In the genomic region with DNA sequence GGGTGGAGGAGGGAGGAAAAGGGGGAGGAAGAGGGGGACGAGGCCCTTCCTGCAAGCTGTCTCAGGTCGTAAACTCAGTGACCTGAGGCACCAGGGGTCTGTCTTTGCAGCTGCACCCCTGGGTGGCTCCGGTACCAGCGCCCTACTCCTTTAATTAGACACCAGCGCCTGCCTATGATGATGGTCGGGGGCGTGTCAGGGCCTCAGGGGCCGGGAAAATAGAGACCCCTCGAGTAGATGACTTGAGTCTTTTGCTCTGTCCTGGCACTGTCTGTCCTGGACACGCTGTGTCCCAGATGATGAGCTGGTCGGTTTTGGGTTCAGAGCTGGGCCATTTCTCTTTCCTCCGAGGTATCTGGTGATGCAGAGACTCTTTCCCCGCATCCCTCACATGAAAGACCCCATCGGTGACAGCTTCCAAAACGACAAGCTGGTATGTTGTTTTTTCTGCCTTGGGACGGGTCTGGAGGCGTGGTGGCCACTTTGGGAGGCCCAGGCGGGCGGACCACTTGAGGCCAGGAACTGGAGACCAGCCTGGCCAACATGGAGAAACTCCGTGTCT, we compare ENCODE assay signal across 11 cellular contexts. TPM values are rescaled to one million over a fixed set of nuclear protein-coding genes. Genes with fewer than 3 reads are reported as not detected.
DNase-seq lines count a peak whose midpoint lies in the region; ATAC-seq and TF ChIP-seq lines count a peak whose summit lies in the region.
"Had no signal": no experiment of that assay in that cellular context is flagged by ENCODE, and none has a peak within 500 bp of the region (broad histone marks: within the 10 kb centered on the region; RNA-seq: fewer than 3 reads in every experiment).

No MANE protein-coding gene starts in this region.

- ATAC-seq in GM21737 (IDR thresholded peaks at IDR 0.05; ENCODE audit: unreplicated experiment) (no peak), GM21786 (IDR thresholded peaks at IDR 0.05; ENCODE audit: unreplicated experiment) (no peak)

- H3K4me3 ChIP-seq in HEK293 (ENCODE audit: low read depth, low read length) (no peak overlapping the region), sigmoid colon (no peak overlapping the region)
- H3K4me3 ChIP-seq: HAP-1 had no signal

- no peak overlapping the region for H3K27ac ChIP-seq in HEK293 (ENCODE audit: extremely low read depth, low read depth, low read length)
- peak overlapping the region in 2 of 4 donors; percentile 39 to 49 for H3K27ac ChIP-seq in sigmoid colon

- WGBS in sigmoid colon, 2 donors: 37 to 72% methylated on average over 20 of the region's 20 CpGs

- POLR2A ChIA-PET in activated CD4-positive, alpha-beta memory T cell treated with anti-CD3 and anti-CD28 coated beads, Interleukin-2, amount 10 ng/mL, durations not matched to agents 7 days and 5 days (lab: Charles Lee): no interaction called here
- POLR2A ChIA-PET in activated CD4-positive, alpha-beta memory T cell treated with anti-CD3 and anti-CD28 coated beads for 36 hours (lab: Charles Lee): no interaction called here
- POLR2A ChIA-PET in HEK293 (lab: Yijun Ruan, JAX): no interaction called here

- H3K4me3 Mint-ChIP-seq in activated CD4-positive, alpha-beta memory T cell treated with anti-CD3 and anti-CD28 coated beads, Interleukin-2, amount 10 ng/mL, durations not matched to agents 7 days and 5 days: no peak overlapping the region
- no peak overlapping the region for H3K4me3 Mint-ChIP-seq in activated CD4-positive, alpha-beta memory T cell treated with anti-CD3 and anti-CD28 coated beads for 36 hours
- H3K4me3 Mint-ChIP-seq in dendritic cell treated with granulocyte-macrophage colony-stimulating factor and Interleukin-4, amounts not matched to agents 40 ng/mL and 50 ng/mL, for 4 days: no peak overlapping the region

- no peaks in the 10 kb centered on the region for H3K27me3 Mint-ChIP-seq in activated CD4-positive, alpha-beta memory T cell treated with anti-CD3 and anti-CD28 coated beads, Interleukin-2, amount 10 ng/mL, durations not matched to agents 7 days and 5 days
- H3K27me3 Mint-ChIP-seq in activated CD4-positive, alpha-beta memory T cell treated with anti-CD3 and anti-CD28 coated beads for 36 hours: no peaks in the 10 kb centered on the region
- H3K27me3 Mint-ChIP-seq in dendritic cell treated with granulocyte-macrophage colony-stimulating factor and Interleukin-4, amounts not matched to agents 40 ng/mL and 50 ng/mL, for 4 days: no peaks in the 10 kb centered on the region

- H3K4me1 Mint-ChIP-seq in activated CD4-positive, alpha-beta memory T cell treated with anti-CD3 and anti-CD28 coated beads, Interleukin-2, amount 10 ng/mL, durations not matched to agents 7 days and 5 days: no peaks in the 10 kb centered on the region
- peaks cover 4% of the 10 kb centered on the region for H3K4me1 Mint-ChIP-seq in activated CD4-positive, alpha-beta memory T cell treated with anti-CD3 and anti-CD28 coated beads for 36 hours (ENCODE audit: low read depth)
- H3K4me1 Mint-ChIP-seq in dendritic cell treated with granulocyte-macrophage colony-stimulating factor and Interleukin-4, amounts not matched to agents 40 ng/mL and 50 ng/mL, for 4 days (ENCODE audit: low read depth): peaks cover 39% of the 10 kb centered on the region

- no peaks in the 10 kb centered on the region for H3K9me3 Mint-ChIP-seq in activated CD4-positive, alpha-beta memory T cell treated with anti-CD3 and anti-CD28 coated beads, Interleukin-2, amount 10 ng/mL, durations not matched to agents 7 days and 5 days
- no peaks in the 10 kb centered on the region for H3K9me3 Mint-ChIP-seq in activated CD4-positive, alpha-beta memory T cell treated with anti-CD3 and anti-CD28 coated beads for 36 hours
- H3K9me3 Mint-ChIP-seq in dendritic cell treated with granulocyte-macrophage colony-stimulating factor and Interleukin-4, amounts not matched to agents 40 ng/mL and 50 ng/mL, for 4 days: no peaks in the 10 kb centered on the region

- no peak for TF ChIP-seq EP300 in sigmoid colon (IDR thresholded peaks at IDR 0.05)

- TF ChIP-seq POLR2A in sigmoid colon (IDR thresholded peaks at IDR 0.05): no peak

- H3K27ac Mint-ChIP-seq in activated CD4-positive, alpha-beta memory T cell treated with anti-CD3 and anti-CD28 coated beads, Interleukin-2, amount 10 ng/mL, durations not matched to agents 7 days and 5 days: peak overlapping the region; percentile 6
- H3K27ac Mint-ChIP-seq in activated CD4-positive, alpha-beta memory T cell treated with anti-CD3 and anti-CD28 coated beads for 36 hours: no peak overlapping the region
- H3K27ac Mint-ChIP-seq in dendritic cell treated with granulocyte-macrophage colony-stimulating factor and Interleukin-4, amounts not matched to agents 40 ng/mL and 50 ng/mL, for 4 days: peak overlapping the region; percentile 30

- H3K27me3 ChIP-seq in sigmoid colon: no peaks in the 10 kb centered on the region

- H3K36me3 ChIP-seq in HEK293 (ENCODE audit: control insufficient read depth in 2 of 2, insufficient read depth in 1 of 2, low read length in 2 of 2) (peaks cover 12 to 15% of the 10 kb centered on the region in 2 experiments), sigmoid colon (peaks cover 6 to 30% (median 18%) of the 10 kb centered on the region in 4 donors)

- DNase-seq in activated CD4-positive, alpha-beta memory T cell treated with anti-CD3 and anti-CD28 coated beads, Interleukin-2, amount 10 ng/mL, durations not matched to agents 7 days and 5 days: no peak
- no peak for DNase-seq in activated CD4-positive, alpha-beta memory T cell treated with anti-CD3 and anti-CD28 coated beads for 36 hours
- DNase-seq in sigmoid colon: peak; percentile 63
- DNase-seq in HK-2 (ENCODE audit: unreplicated experiment): no peak
- DNase-seq: NCI-H1092 treated with DMSO at 0.1 percent for 48 hours, T1000 had no signal

- H3K4me1 ChIP-seq in HEK293 (ENCODE audit: control insufficient read depth, insufficient read depth, low read length): no peaks in the 10 kb centered on the region
- peaks cover 0 to 3% (median 0%) of the 10 kb centered on the region in 4 donors for H3K4me1 ChIP-seq in sigmoid colon
- H3K4me1 ChIP-seq: HAP-1 had no signal

- no peak for TF ChIP-seq CTCF in HEK293 (tag by site-specific recombination; IDR thresholded peaks at IDR 0.05)
- no peak for TF ChIP-seq CTCF in sigmoid colon (IDR thresholded peaks at IDR 0.05)

- intact Hi-C loops in activated CD4-positive, alpha-beta memory T cell treated with anti-CD3 and anti-CD28 coated beads for 36 hours (cut with micrococcal nuclease): no loop called here
- intact Hi-C loops in dendritic cell treated with granulocyte-macrophage colony-stimulating factor and Interleukin-4, amounts not matched to agents 40 ng/mL and 50 ng/mL, for 4 days (cut with micrococcal nuclease): no loop called here
- intact Hi-C loops in sigmoid colon (cut with DNase I): no loop called here

- CTCF ChIA-PET in activated CD4-positive, alpha-beta memory T cell treated with anti-CD3 and anti-CD28 coated beads, Interleukin-2, amount 10 ng/mL, durations not matched to agents 7 days and 5 days (lab: Charles Lee): no interaction called here
- CTCF ChIA-PET in activated CD4-positive, alpha-beta memory T cell treated with anti-CD3 and anti-CD28 coated beads for 36 hours (lab: Charles Lee): no interaction called here
- CTCF ChIA-PET in HEK293 (lab: Yijun Ruan, JAX): no interaction called here

- peaks cover 29% of the 10 kb centered on the region for H3K36me3 Mint-ChIP-seq in activated CD4-positive, alpha-beta memory T cell treated with anti-CD3 and anti-CD28 coated beads, Interleukin-2, amount 10 ng/mL, durations not matched to agents 7 days and 5 days (ENCODE audit: low read depth)
- peaks cover 12% of the 10 kb centered on the region for H3K36me3 Mint-ChIP-seq in activated CD4-positive, alpha-beta memory T cell treated with anti-CD3 and anti-CD28 coated beads for 36 hours
- H3K36me3 Mint-ChIP-seq in dendritic cell treated with granulocyte-macrophage colony-stimulating factor and Interleukin-4, amounts not matched to agents 40 ng/mL and 50 ng/mL, for 4 days (ENCODE audit: low read depth): peaks cover 88% of the 10 kb centered on the region

- H3K9me3 ChIP-seq in HEK293 (ENCODE audit: control insufficient read depth, insufficient read depth, low read depth, low read length) (no peaks in the 10 kb centered on the region), sigmoid colon (no peaks in the 10 kb centered on the region)
- H3K9me3 ChIP-seq: HAP-1 had no signal

TF ChIP-seq in HEK293, 187 proteins besides CTCF, POLR2A, EP300 and RAD21:
- TF ChIP-seq KLF16 (tag by site-specific recombination; IDR thresholded peaks at IDR 0.05) (no peak), ZNF423 (tag by site-specific recombination; IDR thresholded peaks at IDR 0.05) (peak; percentile 49; the same call in 1 of the 2 replicates)
- TF ChIP-seq, protein P1, sequence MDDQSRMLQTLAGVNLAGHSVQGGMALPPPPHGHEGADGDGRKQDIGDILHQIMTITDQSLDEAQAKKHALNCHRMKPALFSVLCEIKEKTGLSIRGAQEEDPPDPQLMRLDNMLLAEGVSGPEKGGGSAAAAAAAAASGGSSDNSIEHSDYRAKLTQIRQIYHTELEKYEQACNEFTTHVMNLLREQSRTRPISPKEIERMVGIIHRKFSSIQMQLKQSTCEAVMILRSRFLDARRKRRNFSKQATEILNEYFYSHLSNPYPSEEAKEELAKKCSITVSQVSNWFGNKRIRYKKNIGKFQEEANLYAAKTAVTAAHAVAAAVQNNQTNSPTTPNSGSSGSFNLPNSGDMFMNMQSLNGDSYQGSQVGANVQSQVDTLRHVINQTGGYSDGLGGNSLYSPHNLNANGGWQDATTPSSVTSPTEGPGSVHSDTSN (CRISPR knock-in tag; IDR thresholded peaks at IDR 0.05): no peak

RNA-seq across cellular contexts. Expression of a gene that starts 11.2 kb away (rescaled TPM):
- 100 to 1,000 TPM; 249 to 255 TPM for total RNA-seq in activated CD4-positive, alpha-beta memory T cell treated with anti-CD3 and anti-CD28 coated beads, Interleukin-2, amount 10 ng/mL, durations not matched to agents 7 days and 5 days
- total RNA-seq in activated CD4-positive, alpha-beta memory T cell treated with anti-CD3 and anti-CD28 coated beads for 36 hours: 100 to 1,000 TPM; 399 to 407 TPM
- total RNA-seq in sigmoid colon: 100 to 1,000 TPM; 329 to 493 (median 469) TPM
- 100 to 1,000 TPM; 449 to 644 (median 517) TPM for polyA plus RNA-seq in sigmoid colon

RNA-seq across cellular contexts. Expression of a gene that starts 44.2 kb away (rescaled TPM):
- total RNA-seq in activated CD4-positive, alpha-beta memory T cell treated with anti-CD3 and anti-CD28 coated beads, Interleukin-2, amount 10 ng/mL, durations not matched to agents 7 days and 5 days: 10 to 100 TPM; 35.2 to 35.4 TPM
- 1 to 10 TPM; 1.2 to 1.4 TPM for total RNA-seq in activated CD4-positive, alpha-beta memory T cell treated with anti-CD3 and anti-CD28 coated beads for 36 hours
- 1 to 10 TPM; 2.8 to 8.3 (median 6.2) TPM for total RNA-seq in sigmoid colon
- 10 to 100 TPM in 1 of 3 donors, 1 to 10 TPM in 2; 1.2 to 13.4 (median 3.7) TPM for polyA plus RNA-seq in sigmoid colon
